20 cellular contexts compared by ENCODE assay signal in the genomic region with DNA sequence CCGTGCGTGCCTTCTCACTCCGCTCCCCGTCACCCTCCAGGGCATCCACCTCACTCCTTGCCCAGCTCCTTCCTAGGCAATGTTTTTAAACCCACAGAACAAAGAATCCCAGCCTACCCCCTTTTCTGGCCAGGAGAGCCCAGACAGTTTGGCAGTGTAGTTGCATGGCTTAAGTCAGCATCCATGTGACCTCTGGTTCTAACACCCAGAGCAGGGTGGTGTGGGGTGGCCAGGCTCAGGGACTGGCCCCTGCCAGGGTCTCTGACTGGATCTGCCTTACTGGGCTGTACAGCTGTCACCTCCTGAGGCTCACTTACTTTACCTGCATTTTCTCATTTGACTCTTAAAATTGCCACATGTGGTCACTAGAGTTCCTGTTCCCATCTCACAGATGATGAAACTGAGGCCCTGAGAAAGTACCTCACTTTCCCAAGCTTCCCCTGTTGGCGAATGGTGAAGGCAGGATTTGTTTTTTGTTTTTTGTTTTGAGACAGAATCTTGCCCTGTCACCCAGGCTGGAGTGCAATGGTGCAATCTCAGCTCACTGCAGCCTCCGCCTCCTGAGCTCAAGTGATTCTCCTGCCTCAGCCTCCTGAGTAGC. TPM values are rescaled to one million over a fixed set of nuclear protein-coding genes. Genes with fewer than 3 reads are reported as not detected.
A peak's percentile ranks its signal among the peaks of the same experiment; 100 is the strongest.
DNase-seq lines count a peak whose midpoint lies in the region; ATAC-seq and TF ChIP-seq lines count a peak whose summit lies in the region.
"Had no signal": no experiment of that assay in that cellular context is flagged by ENCODE, and none has a peak within 500 bp of the region (broad histone marks: within the 10 kb centered on the region; RNA-seq: fewer than 3 reads in every experiment).

No MANE protein-coding gene starts in this region.

- H2AFZ ChIP-seq in MM.1S (ENCODE audit: low read length) = no peak overlapping the region

- no peaks in the 10 kb centered on the region for H4K20me1 ChIP-seq in MM.1S (ENCODE audit: insufficient read depth, low read length)

- intact Hi-C loops in right cardiac atrium (cut with DNase I) = no loop called here

- H3K4me3 ChIP-seq in gastroesophageal sphincter = no peak overlapping the region
- no peak overlapping the region for H3K4me3 ChIP-seq in MM.1S (ENCODE audit: low read length)
- H3K4me3 ChIP-seq in right cardiac atrium (ENCODE audit: low read length) = no peak overlapping the region
- H3K4me3 ChIP-seq: BLaER1 treated with 17β-estradiol and CSF1 and Interleukin-3, amounts not matched to agents 10 nM and 100 nM; MG63 had no signal

- H3K36me3 ChIP-seq in gastroesophageal sphincter (peaks cover 0 to 98% of the 10 kb centered on the region in 2 donors), MM.1S (replicated peaks; ENCODE audit: insufficient read depth, low read length) (no peaks in the 10 kb centered on the region)
- H3K36me3 ChIP-seq: MG63 had no signal

- H3K4me1 ChIP-seq in gastroesophageal sphincter (no peaks in the 10 kb centered on the region), MM.1S (ENCODE audit: low read length) (no peaks in the 10 kb centered on the region), right cardiac atrium (ENCODE audit: control insufficient read depth, insufficient read depth, low read length) (no peaks in the 10 kb centered on the region)
- H3K4me1 ChIP-seq: BLaER1 treated with 17β-estradiol and CSF1 and Interleukin-3, amounts not matched to agents 10 nM and 100 nM; Caco-2 had no signal

- no peaks in the 10 kb centered on the region for H3K9me2 ChIP-seq in MM.1S (replicated peaks; ENCODE audit: insufficient read depth, low read length)
- H3K9me2 ChIP-seq: SK-N-SH had no signal

- H3F3A ChIP-seq in MM.1S (ENCODE audit: insufficient read depth, low read length) = no peaks in the 10 kb centered on the region

- H3K4me2 ChIP-seq in MM.1S (ENCODE audit: low read depth, low read length) = no peak overlapping the region
- H3K4me2 ChIP-seq: BLaER1 treated with 17β-estradiol and CSF1 and Interleukin-3, amounts not matched to agents 10 nM and 100 nM; SK-N-SH had no signal

- 90 to 95% methylated on average over 4 to 6 of the region's 6 CpGs for WGBS in gastroesophageal sphincter (ENCODE audit: low coverage in 1 of 2), 2 donors
- 93% methylated on average over 6 of the region's 6 CpGs for WGBS in right cardiac atrium

- in situ Hi-C loops in GM13976 (cut with MboI; ENCODE audit: low sequenced_read_pairs, unreplicated experiment) = no loop called here

- H3K9me3 ChIP-seq in gastroesophageal sphincter (no peaks in the 10 kb centered on the region), MM.1S (replicated peaks; ENCODE audit: insufficient read depth, low read length) (no peaks in the 10 kb centered on the region), right cardiac atrium (ENCODE audit: control insufficient read depth, low read length) (no peaks in the 10 kb centered on the region)
- H3K9me3 ChIP-seq: BLaER1 treated with 17β-estradiol and CSF1 and Interleukin-3, amounts not matched to agents 10 nM and 100 nM; Caco-2; MG63; SK-N-SH had no signal

- TF ChIP-seq POLR2A in gastroesophageal sphincter (IDR thresholded peaks at IDR 0.05) = no peak

- H3K27ac ChIP-seq in gastroesophageal sphincter (no peak overlapping the region), MM.1S (ENCODE audit: low read length) (no peak overlapping the region), right cardiac atrium (ENCODE audit: low read length) (no peak overlapping the region)
- H3K27ac ChIP-seq: BLaER1 treated with 17β-estradiol and CSF1 and Interleukin-3, amounts not matched to agents 10 nM and 100 nM had no signal

- ATAC-seq in gastroesophageal sphincter = peak; percentile 25
- no peak for ATAC-seq in HG02981 (IDR thresholded peaks at IDR 0.05; ENCODE audit: unreplicated experiment)
- no peak for ATAC-seq in right cardiac atrium

- TF ChIP-seq CTCF in GM13976 (IDR thresholded peaks at IDR 0.05; ENCODE audit: borderline replicate concordance, control extremely low read depth, extremely low read depth, insufficient read depth, missing control alignments) (no peak), gastroesophageal sphincter (IDR thresholded peaks at IDR 0.05) (no peak), MM.1S (IDR thresholded peaks at IDR 0.05; ENCODE audit: low read length) (no peak)

- TF ChIP-seq EP300 in gastroesophageal sphincter (IDR thresholded peaks at IDR 0.05) = no peak

- DNase-seq in AG20443 (ENCODE audit: low spot score) (peak; percentile 6), GM13976 (ENCODE audit: low spot score) (peak; percentile 51), MM.1S (no peak), right cardiac atrium (no peak)
- DNase-seq: AML-193; Caco-2; CD4-positive, alpha-beta T cell; H7; KG1; MG63; NCI-H2029; NCI-H446; NCI-H524 treated with DMSO at 0.1 percent for 48 hours; NCI-H774; SK-N-SH; SW 1271 had no signal

- H3K27me3 ChIP-seq in gastroesophageal sphincter (no peaks in the 10 kb centered on the region), MM.1S (replicated peaks; ENCODE audit: insufficient read depth, low read length) (no peaks in the 10 kb centered on the region), right cardiac atrium (ENCODE audit: control insufficient read depth, insufficient read depth) (no peaks in the 10 kb centered on the region)
- H3K27me3 ChIP-seq: BLaER1 treated with 17β-estradiol and CSF1 and Interleukin-3, amounts not matched to agents 10 nM and 100 nM; MG63 had no signal

- no peaks in the 10 kb centered on the region for H3K79me2 ChIP-seq in MM.1S (ENCODE audit: low read length)

- H3K9ac ChIP-seq in MM.1S (ENCODE audit: low read length) = no peak overlapping the region
- H3K9ac ChIP-seq: BLaER1 treated with 17β-estradiol and CSF1 and Interleukin-3, amounts not matched to agents 10 nM and 100 nM; SK-N-SH had no signal

RNA-seq across cellular contexts. Expression of gene SDS, which starts 18.3 kb away (rescaled TPM):
- total RNA-seq in gastroesophageal sphincter = 1 to 10 TPM in 1 of 4 donors, under 1 TPM in 1, not detected in 2; 0.39 to 5.5 TPM
- under 1 TPM in 3 of 4 donors, not detected in 1; 0.26 to 0.58 (median 0.34) TPM for total RNA-seq in right cardiac atrium
- polyA plus RNA-seq in right cardiac atrium = 0.52 TPM
- total RNA-seq: Caco-2; CD4-positive, alpha-beta T cell had no signal
- polyA plus RNA-seq: AG04450 had no signal

RNA-seq across cellular contexts. Expression of gene PLBD2, which starts 27.0 kb away (rescaled TPM):
- total RNA-seq in gastroesophageal sphincter = 10 to 100 TPM; 23.1 to 54.4 (median 31.3) TPM
- total RNA-seq in right cardiac atrium = 10 to 100 TPM; 48.4 to 54.3 (median 51.4) TPM
- 33.7 TPM for polyA plus RNA-seq in right cardiac atrium

RNA-seq across cellular contexts. Expression of gene SDSL, which starts 36.8 kb away (rescaled TPM):
- 1 to 10 TPM; 1.1 to 7.5 (median 2.6) TPM for total RNA-seq in gastroesophageal sphincter
- total RNA-seq in right cardiac atrium = 1 to 10 TPM; 4.2 to 9.5 (median 5.7) TPM
- polyA plus RNA-seq in right cardiac atrium = 8.0 TPM

RNA-seq across cellular contexts. Expression of gene SLC8B1, which starts 50.5 kb away (rescaled TPM):
- 10 to 100 TPM; 20.9 to 44.2 (median 29.8) TPM for total RNA-seq in gastroesophageal sphincter
- 10 to 100 TPM; 11.6 to 16.0 (median 14.0) TPM for total RNA-seq in right cardiac atrium
- 10.8 TPM for polyA plus RNA-seq in right cardiac atrium

Comparison
In these comparisons a context has a peak if more than half of its experiments do, and no peak if none do; other contexts are left out.
1. DNase-seq: peak in AG20443 (single experiment) and GM13976 (single experiment); none in MM.1S (single experiment) and right cardiac atrium (0 of 3).